21 cellular contexts compared by ENCODE assay signal in the genomic region with DNA sequence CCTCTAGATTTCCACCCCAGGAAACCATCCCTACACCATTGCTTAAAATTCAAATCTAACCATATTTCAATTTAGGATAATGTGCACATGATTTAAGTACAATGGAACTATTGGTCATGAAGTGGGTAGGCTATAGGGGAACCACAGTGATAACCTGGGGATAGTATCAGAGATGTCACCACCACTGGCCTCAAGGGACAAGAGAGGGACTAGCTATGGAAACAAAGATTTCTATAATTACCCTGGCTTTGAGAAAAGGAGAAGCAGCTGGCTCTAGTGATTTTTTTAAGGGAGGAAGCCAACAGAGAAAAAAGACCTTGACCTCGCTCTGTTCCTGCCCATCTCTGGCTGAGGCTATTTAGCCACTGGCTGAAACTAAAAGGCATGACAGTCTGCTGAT.
"Had no signal": no experiment of that assay in that cellular context is flagged by ENCODE, and none has a peak within 500 bp of the region (broad histone marks: within the 10 kb centered on the region; RNA-seq: fewer than 3 reads in every experiment).

No MANE protein-coding gene starts in this region.

- H3K36me3 Mint-ChIP-seq: activated naive CD4-positive, alpha-beta T cell treated with anti-CD3 and anti-CD28 coated beads, Interleukin-2, amount 50 U/mL, for 24 hours had no signal

- H3K9ac ChIP-seq: KMS-11, SK-N-SH had no signal

- H3K27ac Mint-ChIP-seq: activated CD8-positive, alpha-beta T cell treated with anti-CD3 and anti-CD28 coated beads, Interleukin-2, amount 10 ng/mL, durations not matched to agents 7 days and 5 days; activated naive CD4-positive, alpha-beta T cell treated with anti-CD3 and anti-CD28 coated beads, Interleukin-2, amount 50 U/mL, for 24 hours had no signal

- ATAC-seq: activated CD4-positive, CD25-positive, alpha-beta regulatory T cell treated with anti-CD3 and anti-CD28 coated beads, Interleukin-2, amount 50 U/mL, for 24 hours; activated CD8-positive, alpha-beta T cell treated with anti-CD3 and anti-CD28 coated beads, Interleukin-2, amount 10 ng/mL, durations not matched to agents 7 days and 5 days; Panc1 had no signal

- DNase-seq: activated CD4-positive, alpha-beta T cell treated with anti-CD3 and anti-CD28 coated beads for 4 hours; activated CD8-positive, alpha-beta memory T cell treated with anti-CD3 and anti-CD28 coated beads, Interleukin-2, amount 50 U/mL, for 48 hours; activated CD8-positive, alpha-beta T cell treated with anti-CD3 and anti-CD28 coated beads, Interleukin-2, amount 10 ng/mL, durations not matched to agents 7 days and 5 days; activated naive CD4-positive, alpha-beta T cell; activated T-cell treated with anti-CD3 and anti-CD28 coated beads, Interleukin-2, amount 50 U/mL, for 1 hour; aorta; caudate nucleus; MG63; NCI-H1048; NCI-H446; OCI-M1; Right ventricle myocardium superior; RPMI8226; SK-N-SH; T-helper 1 cell had no signal

- H3K4me2 ChIP-seq: KMS-11, SK-N-SH had no signal

- H3K4me3 Mint-ChIP-seq: activated CD8-positive, alpha-beta T cell treated with anti-CD3 and anti-CD28 coated beads, Interleukin-2, amount 10 ng/mL, durations not matched to agents 7 days and 5 days; activated naive CD4-positive, alpha-beta T cell treated with anti-CD3 and anti-CD28 coated beads, Interleukin-2, amount 50 U/mL, for 24 hours had no signal

- H3K4me1 ChIP-seq: breast epithelium had no signal

- H3K27me3 ChIP-seq: breast epithelium, MG63, SJCRH30 had no signal

- H3K27ac ChIP-seq: breast epithelium, KMS-11, SJCRH30 had no signal

- H3K4me1 Mint-ChIP-seq: activated naive CD4-positive, alpha-beta T cell treated with anti-CD3 and anti-CD28 coated beads, Interleukin-2, amount 50 U/mL, for 24 hours had no signal

- H3K4me3 ChIP-seq: breast epithelium, MG63, SJCRH30 had no signal

- H3K9me3 ChIP-seq: breast epithelium, MG63, SJCRH30, SK-N-SH had no signal

- H3K9me3 Mint-ChIP-seq: activated naive CD4-positive, alpha-beta T cell treated with anti-CD3 and anti-CD28 coated beads, Interleukin-2, amount 50 U/mL, for 24 hours had no signal

- H3K36me3 ChIP-seq: breast epithelium, MG63, SJCRH30 had no signal
